ENCODE assay signal across 8 cellular contexts in the genomic region with DNA sequence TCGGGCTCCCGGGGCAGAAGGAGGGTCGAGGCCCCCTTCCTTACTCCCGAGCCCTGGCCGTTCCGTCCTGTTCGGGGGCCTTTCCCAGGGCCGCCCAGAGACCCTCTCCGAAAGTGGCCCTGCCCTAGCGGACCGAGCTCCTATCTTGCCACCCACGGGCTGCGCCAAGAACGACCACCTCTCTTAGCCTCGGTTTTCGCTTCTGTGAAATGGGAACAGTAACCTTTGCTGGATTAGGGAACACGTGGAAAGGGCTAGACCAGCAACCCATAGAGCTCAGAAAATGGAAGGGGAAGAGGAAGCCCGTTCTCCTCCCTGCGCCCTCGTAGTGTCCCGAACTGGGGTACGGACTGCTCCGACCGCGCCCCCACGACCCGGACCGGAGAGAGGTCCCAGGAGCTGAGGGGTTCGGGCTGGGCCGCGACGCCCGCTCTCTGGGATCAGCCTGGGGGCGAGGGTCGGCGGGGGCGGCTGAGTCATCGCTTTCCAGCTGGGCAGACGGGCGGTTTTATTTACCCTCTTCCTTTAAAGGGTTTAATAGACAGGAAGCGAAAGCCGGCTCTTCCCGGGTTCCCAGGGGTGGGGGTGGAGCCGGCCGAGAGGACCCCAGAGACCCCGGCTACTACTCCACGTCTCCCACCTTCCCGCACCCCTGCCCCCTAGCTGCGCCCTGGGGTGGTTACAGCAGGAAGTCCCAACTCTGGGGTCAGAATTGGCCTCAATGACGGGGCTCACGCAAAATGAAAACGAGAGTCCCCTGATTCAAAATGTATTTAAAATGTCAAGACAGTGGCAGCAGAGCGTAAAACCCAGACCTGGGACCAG. TPM values are rescaled to one million over a fixed set of nuclear protein-coding genes. Genes with fewer than 3 reads are reported as not detected.
DNase-seq lines count a peak whose midpoint lies in the region; ATAC-seq, FAIRE-seq and TF ChIP-seq lines count a peak whose summit lies in the region.

No MANE protein-coding gene starts in this region.

- peaks cover 4% of the 10 kb centered on the region for H3K36me3 Mint-ChIP-seq in nephron (ENCODE audit: low read depth)

- H3K27ac ChIP-seq in A549 (peak overlapping the region; percentile 92 to 94), esophagus squamous epithelium (peak overlapping the region; percentile 81 to 93 (median 88))

- no peaks in the 10 kb centered on the region for H3K9me3 ChIP-seq in A549
- H3K9me3 ChIP-seq in esophagus squamous epithelium, result no peaks in the 10 kb centered on the region

- peak overlapping the region; percentile 67 for H3K4me3 ChIP-seq in A549
- peak overlapping the region; percentile 55 for H3K4me3 ChIP-seq in WI38 (ENCODE audit: low read depth, low read length)
- H3K4me3 ChIP-seq in esophagus squamous epithelium, result peak overlapping the region; percentile 50 to 79 (median 69)

- H3K27me3 ChIP-seq in esophagus squamous epithelium, result peaks cover 0 to 37% (median 0%) of the 10 kb centered on the region in 4 donors

- DNase-seq in A549 (ENCODE audit: low read depth in 1 of 2, low spot score in 1 of 2) (peak; percentile 65 to 75), HuH-7 (ENCODE audit: low spot score) (peak; percentile 79), esophagus squamous epithelium (lab: John Stamatoyannopoulos, UW) (no peak)
- no peak for DNase-seq in effector CD4-positive, alpha-beta T cell

- peak overlapping the region; percentile 93 for H3K4me2 ChIP-seq in A549

- TF ChIP-seq CTCF in A549 (IDR thresholded peaks at IDR 0.05), result no peak
- peak; percentile 66 for TF ChIP-seq CTCF in GM12874 (IDR thresholded peaks at IDR 0.05; ENCODE audit: insufficient read depth, low read depth, low read length)
- peak; percentile 39 for TF ChIP-seq CTCF in WI38 (IDR thresholded peaks at IDR 0.05; ENCODE audit: low read depth, low read length)
- no peak for TF ChIP-seq CTCF in esophagus squamous epithelium (IDR thresholded peaks at IDR 0.05)
- TF ChIP-seq CTCF in nephron (IDR thresholded peaks at IDR 0.05; ENCODE audit: unreplicated experiment in 3 of 3), result no peak

- CTCF ChIA-PET in A549 (lab: Yijun Ruan, JAX), result interaction anchor here (0.6 to 9.5 kb wide), 39 partner anchors 9 to 397 kb away, joined by 3 to 75 read pairs (median 5); a partner anchor contains a TSS

- H3K27me3 Mint-ChIP-seq in nephron (ENCODE audit: low read depth), result peaks cover 54% of the 10 kb centered on the region

- no peak for TF ChIP-seq EP300 in A549 (IDR thresholded peaks at IDR 0.05)

- intact Hi-C loops in esophagus squamous epithelium (cut with DNase I), result no loop called here

- no peaks in the 10 kb centered on the region for H3K36me3 ChIP-seq in esophagus squamous epithelium

- TF ChIP-seq POLR2A in A549 (IDR thresholded peaks at IDR 0.05; ENCODE audit: low read length), result no peak
- no peak for TF ChIP-seq POLR2A in esophagus squamous epithelium (IDR thresholded peaks at IDR 0.05)

- no peak for FAIRE-seq in A549 (lab: Jason Lieb, UNC)

- 1% methylated on average over 28 of the region's 53 CpGs for WGBS in A549 (ENCODE audit: missing lambda C conversion rate)
- no CpG with 5 or more reads among the region's 53 CpGs for WGBS in esophagus squamous epithelium, 2 donors

- peak; percentile 14 to 26; a peak in 5 of 6 replicates for ATAC-seq in A549
- no peak for ATAC-seq in HG03520 (IDR thresholded peaks at IDR 0.05; ENCODE audit: unreplicated experiment)

- POLR2A ChIA-PET in A549 (lab: Yijun Ruan, JAX), result interaction anchor here (0.5 to 4.8 kb wide), 31 partner anchors 11 to 1180 kb away, joined by 3 to 74 read pairs (median 5); a partner anchor contains a TSS

- H3K4me1 Mint-ChIP-seq in nephron, result peaks cover 5% of the 10 kb centered on the region

- no peak for TF ChIP-seq RAD21 in A549 (conservative IDR thresholded peaks at IDR 0.05 in 1 of 2, IDR thresholded peaks at IDR 0.05 in 1 of 2)

- H3K4me1 ChIP-seq in A549 (peaks cover 29% of the 10 kb centered on the region), esophagus squamous epithelium (peaks cover 33 to 67% (median 35%) of the 10 kb centered on the region in 3 donors)

- peaks cover 5% of the 10 kb centered on the region for H3K9me3 Mint-ChIP-seq in nephron

- peak overlapping the region; percentile 64 to 79 (median 74) for H3K4me3 Mint-ChIP-seq in nephron

- no peak overlapping the region for H3K27ac Mint-ChIP-seq in nephron

TF ChIP-seq in A549, 52 proteins besides CTCF, POLR2A, EP300 and RAD21 (continues in another document):
- TF ChIP-seq PHF8 (IDR thresholded peaks at IDR 0.05; ENCODE audit: borderline replicate concordance, low read depth), result 0 out of 2 replicates have a peak, but pooled peaks have one; percentile 19
- TF ChIP-seq GATA3 (IDR thresholded peaks at IDR 0.05; ENCODE audit: borderline replicate concordance), result no peak; the same call in 1 of the 2 replicates
- TF ChIP-seq RCOR1 (IDR thresholded peaks at IDR 0.05; ENCODE audit: low read depth, low read length), result 0 out of 2 replicates have a peak, but pooled peaks have one; percentile 15
- no peak for TF ChIP-seq CBX8 (IDR thresholded peaks at IDR 0.05)
- TF ChIP-seq, protein P1, sequence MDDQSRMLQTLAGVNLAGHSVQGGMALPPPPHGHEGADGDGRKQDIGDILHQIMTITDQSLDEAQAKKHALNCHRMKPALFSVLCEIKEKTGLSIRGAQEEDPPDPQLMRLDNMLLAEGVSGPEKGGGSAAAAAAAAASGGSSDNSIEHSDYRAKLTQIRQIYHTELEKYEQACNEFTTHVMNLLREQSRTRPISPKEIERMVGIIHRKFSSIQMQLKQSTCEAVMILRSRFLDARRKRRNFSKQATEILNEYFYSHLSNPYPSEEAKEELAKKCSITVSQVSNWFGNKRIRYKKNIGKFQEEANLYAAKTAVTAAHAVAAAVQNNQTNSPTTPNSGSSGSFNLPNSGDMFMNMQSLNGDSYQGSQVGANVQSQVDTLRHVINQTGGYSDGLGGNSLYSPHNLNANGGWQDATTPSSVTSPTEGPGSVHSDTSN (IDR thresholded peaks at IDR 0.05), result peak; percentile 50; the same call in 1 of the 2 replicates
- TF ChIP-seq SMC3 (IDR thresholded peaks at IDR 0.05), result no peak
- no peak for TF ChIP-seq RFX5 (IDR thresholded peaks at IDR 0.05)
- TF ChIP-seq MAFK (IDR thresholded peaks at IDR 0.05; ENCODE audit: partially characterized antibody), result peak; percentile 63
- no peak for TF ChIP-seq SREBF2 (IDR thresholded peaks at IDR 0.05)
- TF ChIP-seq ZFP36 (IDR thresholded peaks at IDR 0.05; ENCODE audit: borderline replicate concordance, partially characterized antibody), result no peak
- no peak for TF ChIP-seq FOXS1 (CRISPR knock-in tag; IDR thresholded peaks at IDR 0.05)
- TF ChIP-seq JUN (IDR thresholded peaks at IDR 0.05), result no peak
- no peak for TF ChIP-seq ZC3H11A (IDR thresholded peaks at IDR 0.05)
- peak; percentile 88 for TF ChIP-seq KDM1A (IDR thresholded peaks at IDR 0.05; ENCODE audit: low read depth)
- no peak for TF ChIP-seq ZNF302 (CRISPR knock-in tag; IDR thresholded peaks at IDR 0.05)
- no peak for TF ChIP-seq POLR2AphosphoS2 (conservative IDR thresholded peaks at IDR 0.05; ENCODE audit: low read length)
- TF ChIP-seq HDAC2 (IDR thresholded peaks at IDR 0.05), result 0 out of 2 replicates have a peak, but pooled peaks have one; percentile 49
- TF ChIP-seq CBX2 (IDR thresholded peaks at IDR 0.05; ENCODE audit: borderline replicate concordance, low read depth), result no peak
- TF ChIP-seq, protein P2, sequence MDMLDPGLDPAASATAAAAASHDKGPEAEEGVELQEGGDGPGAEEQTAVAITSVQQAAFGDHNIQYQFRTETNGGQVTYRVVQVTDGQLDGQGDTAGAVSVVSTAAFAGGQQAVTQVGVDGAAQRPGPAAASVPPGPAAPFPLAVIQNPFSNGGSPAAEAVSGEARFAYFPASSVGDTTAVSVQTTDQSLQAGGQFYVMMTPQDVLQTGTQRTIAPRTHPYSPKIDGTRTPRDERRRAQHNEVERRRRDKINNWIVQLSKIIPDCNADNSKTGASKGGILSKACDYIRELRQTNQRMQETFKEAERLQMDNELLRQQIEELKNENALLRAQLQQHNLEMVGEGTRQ (IDR thresholded peaks at IDR 0.05), result no peak
- no peak for TF ChIP-seq EHF (CRISPR knock-in tag; IDR thresholded peaks at IDR 0.05)
- TF ChIP-seq HOXA7 (CRISPR knock-in tag; IDR thresholded peaks at IDR 0.05), result no peak
- no peak for TF ChIP-seq CHD2 (IDR thresholded peaks at IDR 0.05; ENCODE audit: low read length, partially characterized antibody)
- TF ChIP-seq NFE2L2 (conservative IDR thresholded peaks at IDR 0.05; ENCODE audit: low read length), result no peak
- TF ChIP-seq, protein P3, sequence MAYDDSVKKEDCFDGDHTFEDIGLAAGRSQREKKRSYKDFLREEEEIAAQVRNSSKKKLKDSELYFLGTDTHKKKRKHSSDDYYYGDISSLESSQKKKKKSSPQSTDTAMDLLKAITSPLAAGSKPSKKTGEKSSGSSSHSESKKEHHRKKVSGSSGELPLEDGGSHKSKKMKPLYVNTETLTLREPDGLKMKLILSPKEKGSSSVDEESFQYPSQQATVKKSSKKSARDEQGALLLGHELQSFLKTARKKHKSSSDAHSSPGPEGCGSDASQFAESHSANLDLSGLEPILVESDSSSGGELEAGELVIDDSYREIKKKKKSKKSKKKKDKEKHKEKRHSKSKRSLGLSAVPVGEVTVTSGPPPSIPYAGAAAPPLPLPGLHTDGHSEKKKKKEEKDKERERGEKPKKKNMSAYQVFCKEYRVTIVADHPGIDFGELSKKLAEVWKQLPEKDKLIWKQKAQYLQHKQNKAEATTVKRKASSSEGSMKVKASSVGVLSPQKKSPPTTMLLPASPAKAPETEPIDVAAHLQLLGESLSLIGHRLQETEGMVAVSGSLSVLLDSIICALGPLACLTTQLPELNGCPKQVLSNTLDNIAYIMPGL (CRISPR knock-in tag; IDR thresholded peaks at IDR 0.05; ENCODE audit: borderline replicate concordance), result no peak

RNA-seq across cellular contexts. Expression of a gene that starts 0.9 kb away (rescaled TPM):
- polyA plus RNA-seq in A549 (2011; rRNA removed), result 6.3 and 7.0 TPM in 2 replicates
- polyA plus RNA-seq in A549 (2012; cell fraction: cytosol; rRNA removed), result 80.1 and 91.2 TPM in 2 replicates
- polyA plus RNA-seq in A549 (2012; cell fraction: nucleus; rRNA removed), result 68.3 and 133 TPM in 2 replicates
- polyA plus RNA-seq in A549 (2017; fragmentation: RNase III; extraction: RNeasy Plus Mini Kit Qiagen cat#74134 plus additional on column Dnase treatment), result 43.6 to 49.6 TPM (median 47.6 TPM) in 3 replicates
- polyA minus RNA-seq in A549 (2011; rRNA and poly(A)+ RNA removed), result 3.6 and 5.5 TPM in 2 replicates
- 10 to 100 TPM; 10.2 to 39.2 (median 22.5) TPM for total RNA-seq in esophagus squamous epithelium

RNA-seq across cellular contexts. Expression of a gene that starts 44.5 kb away (rescaled TPM):
- polyA plus RNA-seq in A549 (2011; rRNA removed), result 0.40 and 0.41 TPM in 2 replicates
- polyA plus RNA-seq in A549 (2012; cell fraction: cytosol; rRNA removed), result 0.11 and 0.25 TPM in 2 replicates
- 0.34 and 0.62 TPM in 2 replicates for polyA plus RNA-seq in A549 (2012; cell fraction: nucleus; rRNA removed)
- 0.16 to 0.36 TPM (median 0.30 TPM) in 3 replicates for polyA plus RNA-seq in A549 (2017; fragmentation: RNase III; extraction: RNeasy Plus Mini Kit Qiagen cat#74134 plus additional on column Dnase treatment)
- 0.29 TPM in 1 of 2 replicates, not detected in the other for polyA minus RNA-seq in A549 (2011; rRNA and poly(A)+ RNA removed)
- 10 to 100 TPM in 2 of 4 donors, 1 to 10 TPM in 2; 4.1 to 54.6 (median 20.8) TPM for total RNA-seq in esophagus squamous epithelium

Comparison
In these comparisons a context has a peak if more than half of its experiments do, and no peak if none do; other contexts are left out.
1. DNase-seq: peak in A549 (2 of 2) and HuH-7 (single experiment); none in esophagus squamous epithelium (single experiment) and effector CD4-positive, alpha-beta T cell (single experiment).
2. CTCF ChIP-seq: peak in GM12874 (single experiment) and WI38 (single experiment); none in A549 (single experiment), esophagus squamous epithelium (0 of 6) and nephron (0 of 3).
3. Peak in every context shown above with its lines, with median percentiles within 50 percentile points of each other: H3K4me3 ChIP-seq.